In the genomic region with DNA sequence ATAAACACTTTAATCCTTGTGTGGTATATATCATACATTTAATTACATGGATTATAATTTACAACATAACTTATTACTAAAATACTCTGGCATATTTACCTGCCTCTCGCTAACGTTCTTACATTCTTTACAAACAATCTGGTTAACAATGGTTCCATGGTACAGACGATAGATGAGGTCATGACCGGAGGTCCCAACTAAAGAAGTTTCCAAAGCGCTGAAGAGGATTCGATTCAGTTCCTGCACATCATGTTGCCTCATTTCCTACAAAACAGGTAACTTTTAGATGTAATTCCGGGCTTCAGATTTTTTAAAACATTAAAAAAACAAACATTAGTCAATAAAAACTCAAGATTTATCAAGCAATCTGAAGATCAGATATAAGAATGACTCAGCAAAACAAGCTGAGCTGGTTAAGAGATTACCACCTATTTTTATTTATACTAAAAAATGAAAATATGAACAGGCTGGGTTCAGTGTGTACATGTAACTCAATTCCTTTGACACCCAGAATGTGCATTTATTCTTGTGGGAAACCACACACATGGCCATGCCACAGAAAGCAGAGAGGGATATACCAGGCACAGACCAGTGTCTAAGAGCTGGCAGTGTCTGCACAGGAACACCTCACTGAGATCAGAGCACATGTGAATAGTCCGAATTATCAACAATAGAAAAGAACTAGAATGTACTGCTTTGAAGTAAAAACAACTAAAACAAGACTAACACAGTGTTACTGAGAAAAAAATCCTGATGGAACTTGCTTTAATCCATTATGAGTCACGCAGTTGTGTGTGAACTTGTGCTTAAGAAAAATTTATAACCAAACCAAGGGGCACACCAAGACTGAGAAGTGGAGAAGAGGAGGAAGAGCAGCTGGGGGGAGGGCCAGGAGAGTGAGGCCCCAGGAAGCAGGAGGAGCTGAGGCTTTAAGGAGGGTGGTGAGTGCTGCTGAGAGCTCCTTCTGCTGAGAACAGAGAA, we compare ENCODE assay signal across 7 cellular contexts. TPM values are rescaled to one million over a fixed set of nuclear protein-coding genes. Genes with fewer than 3 reads are reported as not detected.
DNase-seq lines count a peak whose midpoint lies in the region; ATAC-seq and TF ChIP-seq lines count a peak whose summit lies in the region.

No MANE protein-coding gene starts in this region.

- H3K27ac Mint-ChIP-seq in stimulated activated naive B cell treated with anti-CD40 and anti-IgM and Interleukin-4, amounts not matched to agents 10 μg/mL and 1 μg/mL and 100 μg/mL, for 72 hours = peak overlapping the region; percentile 2

- POLR2A ChIA-PET in Panc1 (lab: Charles Lee) = interaction anchor here (0.6 kb wide), 1 partner anchor 178 kb away, joined by 4 read pairs; no protein-coding TSS in a partner anchor

- peak overlapping the region; percentile 57; the same call in 1 of the 2 replicates for H3K27ac ChIP-seq in Panc1 (ENCODE audit: low read length)
- H3K27ac ChIP-seq in epithelial cell of prostate = peak overlapping the region; percentile 84
- H3K27ac ChIP-seq in colonic mucosa = no peak overlapping the region

- H3K9me3 ChIP-seq in Panc1 (ENCODE audit: control insufficient read depth, insufficient read depth, low read depth, low read length) (no peaks in the 10 kb centered on the region), colonic mucosa (no peaks in the 10 kb centered on the region)

- H3K4me3 Mint-ChIP-seq in stimulated activated naive B cell treated with anti-CD40 and anti-IgM and Interleukin-4, amounts not matched to agents 10 μg/mL and 1 μg/mL and 100 μg/mL, for 72 hours = no peak overlapping the region

- H3K9ac ChIP-seq in colonic mucosa (ENCODE audit: low read depth in 2 of 2, low read length in 2 of 2) = no peak overlapping the region

- H3K4me1 Mint-ChIP-seq in stimulated activated naive B cell treated with anti-CD40 and anti-IgM and Interleukin-4, amounts not matched to agents 10 μg/mL and 1 μg/mL and 100 μg/mL, for 72 hours = peaks cover 5 to 8% of the 10 kb centered on the region in 2 donors

- intact Hi-C loops in Panc1 (cut with micrococcal nuclease; ENCODE audit: unreplicated experiment) = no loop called here
- intact Hi-C loops in colonic mucosa (cut with DNase I) = no loop called here

- ATAC-seq in Panc1 (peak; percentile 78), HG03565 (IDR thresholded peaks at IDR 0.05; ENCODE audit: unreplicated experiment) (no peak), GM21723 (IDR thresholded peaks at IDR 0.05; ENCODE audit: unreplicated experiment) (no peak)
- no peak for ATAC-seq in stimulated activated naive B cell treated with anti-CD40 and anti-IgM and Interleukin-4, amounts not matched to agents 10 μg/mL and 1 μg/mL and 100 μg/mL, for 72 hours (replicated peaks)

- DNase-seq in H4 (ENCODE audit: low spot score) (peak; percentile 90), Panc1 (ENCODE audit: low read depth, low spot score) (no peak), epithelial cell of prostate (ENCODE audit: low read depth, low spot score) (peak; percentile 54), colonic mucosa (no peak)
- DNase-seq in stimulated activated naive B cell treated with anti-CD40 and anti-IgM and Interleukin-4, amounts not matched to agents 10 μg/mL and 1 μg/mL and 100 μg/mL, for 72 hours = no peak

- TF ChIP-seq CTCF in Panc1 (IDR thresholded peaks at IDR 0.05) (no peak), colonic mucosa (IDR thresholded peaks at IDR 0.05) (no peak)

- no TSS peak for BruUV-seq in Panc1 (replicated peaks; lab: Mats Ljungman, UMichigan)

- no peaks in the 10 kb centered on the region for H3K9me3 Mint-ChIP-seq in stimulated activated naive B cell treated with anti-CD40 and anti-IgM and Interleukin-4, amounts not matched to agents 10 μg/mL and 1 μg/mL and 100 μg/mL, for 72 hours

- CTCF ChIA-PET in Panc1 (lab: Charles Lee) = no interaction called here

- peaks cover 30 to 38% of the 10 kb centered on the region in 2 donors for H3K36me3 Mint-ChIP-seq in stimulated activated naive B cell treated with anti-CD40 and anti-IgM and Interleukin-4, amounts not matched to agents 10 μg/mL and 1 μg/mL and 100 μg/mL, for 72 hours

- no peak overlapping the region for H3K4me3 ChIP-seq in Panc1 (ENCODE audit: low read depth in 2 of 2, low read length in 2 of 2)
- H3K4me3 ChIP-seq in colonic mucosa = no peak overlapping the region

- H3K4me1 ChIP-seq in Panc1 (ENCODE audit: control insufficient read depth, insufficient read depth, low read length) (peaks cover 10% of the 10 kb centered on the region), colonic mucosa (no peaks in the 10 kb centered on the region)

- H3K27me3 ChIP-seq in Panc1 (ENCODE audit: control insufficient read depth, insufficient read depth, low read length) = no peaks in the 10 kb centered on the region
- H3K27me3 ChIP-seq in colonic mucosa = no peaks in the 10 kb centered on the region

- no peaks in the 10 kb centered on the region for H3K27me3 Mint-ChIP-seq in stimulated activated naive B cell treated with anti-CD40 and anti-IgM and Interleukin-4, amounts not matched to agents 10 μg/mL and 1 μg/mL and 100 μg/mL, for 72 hours

- in situ Hi-C loops in Panc1 (cut with HindIII; ENCODE audit: low pct_unique_long_range_greater_than_20kb, low sequenced_read_pairs) = no loop called here

- H3K36me3 ChIP-seq in Panc1 (ENCODE audit: control insufficient read depth, insufficient read depth, low read length) (peaks cover 3% of the 10 kb centered on the region; the same call in 1 of the 2 replicates), colonic mucosa (peaks cover 4% of the 10 kb centered on the region)

RNA-seq across cellular contexts. Expression of gene USP40, which starts 9.5 kb away (rescaled TPM):
- 12.2 and 20.6 TPM in 2 replicates for total RNA-seq in H4 (2014; rRNA removed; shearing (Covaris generic))
- total RNA-seq in Panc1 (2021; ENCODE audit: unreplicated experiment) = 26.6 TPM
- 16.8 TPM for polyA plus RNA-seq in Panc1 (2012; ENCODE audit: insufficient read length)
- total RNA-seq in colonic mucosa = 10 to 100 TPM; 22.1 to 32.7 TPM

Comparison
In these comparisons a context has a peak if more than half of its experiments do, and no peak if none do; other contexts are left out.
1. DNase-seq: peak in H4 (single experiment) and epithelial cell of prostate (single experiment); none in Panc1 (single experiment), stimulated activated naive B cell treated with anti-CD40 and anti-IgM and Interleukin-4, amounts not matched to agents 10 μg/mL and 1 μg/mL and 100 μg/mL, for 72 hours (single experiment) and colonic mucosa (single experiment).